ENCODE assay signal across 7 cellular contexts in the genomic region with DNA sequence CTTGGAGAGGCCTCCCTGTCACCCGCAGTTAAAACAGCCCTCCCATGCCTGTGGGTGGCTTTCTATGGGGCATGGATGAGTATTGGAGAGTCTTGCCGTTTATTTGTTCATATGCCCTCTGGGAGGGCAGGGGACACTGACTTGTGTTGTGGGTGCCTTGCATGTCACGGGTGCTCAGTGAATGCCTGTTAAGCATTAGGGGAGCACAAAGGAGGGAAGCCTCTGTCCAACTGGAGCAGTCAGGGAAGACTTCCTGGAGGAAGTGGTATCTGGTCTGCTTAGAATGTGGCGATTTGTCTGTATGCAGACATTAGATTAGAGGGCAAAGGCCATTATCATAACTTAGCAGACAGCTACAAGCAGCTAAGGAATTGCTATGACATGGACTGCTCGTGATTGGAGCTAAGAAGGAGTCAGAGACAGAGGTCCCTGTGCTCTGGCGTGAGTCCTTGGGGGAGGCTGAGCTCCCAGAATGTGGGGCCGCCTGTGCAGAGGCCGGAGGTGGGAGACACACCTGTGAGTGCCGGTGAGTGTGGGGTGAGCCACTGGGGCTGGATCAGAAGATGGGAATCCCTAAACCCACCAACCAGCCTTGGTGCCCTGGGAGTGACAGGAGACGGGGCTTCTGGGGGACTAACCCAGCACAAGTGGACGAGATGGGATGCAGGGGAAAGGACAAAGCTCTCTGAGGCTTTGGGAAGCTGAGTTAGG.
A peak's percentile ranks its signal among the peaks of the same experiment; 100 is the strongest.
DNase-seq lines count a peak whose midpoint lies in the region; ATAC-seq and TF ChIP-seq lines count a peak whose summit lies in the region.

No MANE protein-coding gene starts in this region.

- 64% methylated on average over 6 of the region's 11 CpGs for WGBS in right lobe of liver (ENCODE audit: insufficient coverage, low coverage, low lambda C conversion rate, missing lambda C conversion rate)

- no peak for ATAC-seq in right lobe of liver
- ATAC-seq in GM19467 (IDR thresholded peaks at IDR 0.05; ENCODE audit: unreplicated experiment), result no peak

- H3K27me3 ChIP-seq in adipocyte (replicated peaks; ENCODE audit: control insufficient read depth, insufficient read depth, low read length), result no peaks in the 10 kb centered on the region
- H3K27me3 ChIP-seq in right lobe of liver, result no peaks in the 10 kb centered on the region

- H3K36me3 ChIP-seq in adipocyte (ENCODE audit: control insufficient read depth, insufficient read depth, low read length, severe bottlenecking), result no peaks in the 10 kb centered on the region
- no peaks in the 10 kb centered on the region for H3K36me3 ChIP-seq in right lobe of liver

- H3K9me3 ChIP-seq in adipocyte (ENCODE audit: control insufficient read depth, low read length), result no peaks in the 10 kb centered on the region
- H3K9me3 ChIP-seq in right lobe of liver, result no peaks in the 10 kb centered on the region

- peak overlapping the region; percentile 34 for H3K4me3 ChIP-seq in adipocyte (ENCODE audit: low read length)
- H3K4me3 ChIP-seq in right lobe of liver, result no peak overlapping the region

- H3K27ac ChIP-seq in right lobe of liver (peak overlapping the region; percentile 10 to 68 (median 57)), substantia nigra (ENCODE audit: low read depth, low read length, poor library complexity, severe bottlenecking) (peak overlapping the region; percentile 46)

- H3K4me1 ChIP-seq in adipocyte (ENCODE audit: control insufficient read depth, insufficient read depth, low read length), result peaks cover 88% of the 10 kb centered on the region
- H3K4me1 ChIP-seq in right lobe of liver, result peaks cover 0 to 77% (median 45%) of the 10 kb centered on the region in 4 donors

- no peak for TF ChIP-seq POLR2A in right lobe of liver (IDR thresholded peaks at IDR 0.05)

- no peak for TF ChIP-seq CTCF in right lobe of liver (IDR thresholded peaks at IDR 0.05)

- peak overlapping the region; percentile 73 for H3K9ac ChIP-seq in adipocyte (ENCODE audit: low read length)

- intact Hi-C loops in right lobe of liver (cut with DNase I), result loop anchor here in 1 of 2 donors (5.0 kb wide), 1 partner anchor 65 kb away; no protein-coding TSS in a partner anchor

- DNase-seq in MV-4-11 (lab: John Stamatoyannopoulos, UW) (peak; percentile 13), adipocyte (ENCODE audit: low read depth) (no peak), right lobe of liver (no peak), substantia nigra (lab: John Stamatoyannopoulos, UW) (no peak), DMS 273 (lab: John Stamatoyannopoulos, UW; ENCODE audit: unreplicated experiment) (no peak), NCI-H2171 treated with DMSO at 0.1 percent for 48 hours (lab: John Stamatoyannopoulos, UW) (no peak)
